In genomic region chr19:35903550-35904179, GRCh38 we compare ENCODE assay signal across 8 cellular contexts. TPM values are rescaled to one million over a fixed set of nuclear protein-coding genes. Genes with fewer than 3 reads are reported as not detected.
DNase-seq lines count a peak whose midpoint lies in the region; ATAC-seq and TF ChIP-seq lines count a peak whose summit lies in the region.

No MANE protein-coding gene starts in this region.

- H3K27me3 ChIP-seq in RWPE2 (ENCODE audit: insufficient read depth, poor library complexity, severe bottlenecking) (no peaks in the 10 kb centered on the region), foreskin keratinocyte (no peaks in the 10 kb centered on the region), thymus (ENCODE audit: control insufficient read depth, insufficient read depth) (no peaks in the 10 kb centered on the region)

- H3K4me1 ChIP-seq in RWPE2 (ENCODE audit: insufficient read depth, poor library complexity, severe bottlenecking) (peaks cover 6% of the 10 kb centered on the region), foreskin keratinocyte (no peaks in the 10 kb centered on the region), thymus (ENCODE audit: control insufficient read depth, insufficient read depth, low read length) (peaks cover 25% of the 10 kb centered on the region)

- no peak for DNase-seq in AG09309 (ENCODE audit: low read depth)
- DNase-seq in HK-2 (ENCODE audit: unreplicated experiment) = peak; percentile 72
- DNase-seq in RWPE2 (ENCODE audit: low spot score) = no peak
- peak; percentile 95 for DNase-seq in activated effector memory CD4-positive, alpha-beta T cell treated with anti-CD3 and anti-CD28 coated beads, Interleukin-2, amount 50 U/mL, for 16 hours
- DNase-seq in foreskin keratinocyte = peak in 1 of 2 donors; percentile 29
- DNase-seq in occipital lobe (lab: John Stamatoyannopoulos, UW) = peak; percentile 34

- under 1% methylated on average over 24 of the region's 24 CpGs for WGBS in thymus

- no peaks in the 10 kb centered on the region for H3K9me3 ChIP-seq in RWPE2 (ENCODE audit: severe bottlenecking)
- H3K9me3 ChIP-seq in thymus (ENCODE audit: control insufficient read depth) = no peaks in the 10 kb centered on the region

- TF ChIP-seq CTCF in AG09309 (IDR thresholded peaks at IDR 0.05; ENCODE audit: control insufficient read depth, insufficient read depth, low read depth, low read length, missing control alignments) (no peak), RWPE2 (IDR thresholded peaks at IDR 0.05; ENCODE audit: poor library complexity, severe bottlenecking) (no peak), foreskin keratinocyte (conservative IDR thresholded peaks at IDR 0.05) (no peak)

- peak; percentile 45 for ATAC-seq in GM19023 (IDR thresholded peaks at IDR 0.05; ENCODE audit: unreplicated experiment)
- peak; percentile 30 for ATAC-seq in RWPE2 (ENCODE audit: low read depth)
- ATAC-seq in foreskin keratinocyte = peak; percentile 23

- H3K4me3 ChIP-seq in AG09309 (ENCODE audit: control insufficient read depth, low read depth, low read length) (peak overlapping the region; percentile 0), RWPE2 (ENCODE audit: severe bottlenecking) (no peak overlapping the region), thymus (ENCODE audit: low read length) (peak overlapping the region; percentile 66)

- H3K27ac ChIP-seq in RWPE2 (ENCODE audit: poor library complexity, severe bottlenecking) (no peak overlapping the region), foreskin keratinocyte (no peak overlapping the region), thymus (ENCODE audit: low read depth) (peak overlapping the region; percentile 97)

- H3K36me3 ChIP-seq in RWPE2 (ENCODE audit: low read depth) = no peaks in the 10 kb centered on the region
- peaks cover 3% of the 10 kb centered on the region for H3K36me3 ChIP-seq in thymus (ENCODE audit: control insufficient read depth, insufficient read depth)

RNA-seq across cellular contexts. Expression of gene HCST, which starts 1.3 kb away (rescaled TPM):
- total RNA-seq in foreskin keratinocyte (0.21 and 0.34 TPM in 2 replicates), occipital lobe (not detected)
- polyA plus RNA-seq in foreskin keratinocyte (0.19 and 0.28 TPM in 2 replicates), thymus (158 TPM)

RNA-seq across cellular contexts. Expression of gene NFKBID, which starts 3.3 kb away (rescaled TPM):
- total RNA-seq in foreskin keratinocyte = 5.9 and 6.0 TPM in 2 replicates
- 4.9 and 6.6 TPM in 2 replicates for polyA plus RNA-seq in foreskin keratinocyte
- 3.0 TPM for total RNA-seq in occipital lobe
- 29.8 TPM for polyA plus RNA-seq in thymus

RNA-seq across cellular contexts. Expression of gene TYROBP, which starts 4.4 kb away (rescaled TPM):
- not detected in 2 replicates for total RNA-seq in foreskin keratinocyte
- not detected in 2 replicates for polyA plus RNA-seq in foreskin keratinocyte
- 3.1 TPM for total RNA-seq in occipital lobe
- polyA plus RNA-seq in thymus = 162 TPM

RNA-seq across cellular contexts. Expression of gene LRFN3, which starts 32.5 kb away (rescaled TPM):
- total RNA-seq in foreskin keratinocyte (9.9 and 10.8 TPM in 2 replicates), occipital lobe (10.5 TPM)
- polyA plus RNA-seq in foreskin keratinocyte (12.3 and 12.5 TPM in 2 replicates), thymus (1.6 TPM)

RNA-seq across cellular contexts. Expression of gene APLP1, which starts 35.3 kb away (rescaled TPM):
- total RNA-seq in foreskin keratinocyte (0.95 and 1.2 TPM in 2 replicates), occipital lobe (179 TPM)
- polyA plus RNA-seq in foreskin keratinocyte (1.4 and 1.8 TPM in 2 replicates), thymus (3.3 TPM)

Comparison
In these comparisons a context has a peak if more than half of its experiments do, and no peak if none do; other contexts are left out.
1. DNase-seq: peak in HK-2 (single experiment), activated effector memory CD4-positive, alpha-beta T cell treated with anti-CD3 and anti-CD28 coated beads, Interleukin-2, amount 50 U/mL, for 16 hours (single experiment) and occipital lobe (single experiment); none in AG09309 (single experiment) and RWPE2 (single experiment).
2. Peak in every context shown above with its lines, with median percentiles within 50 percentile points of each other: ATAC-seq.